12 cellular contexts compared by ENCODE assay signal in genomic region chr5:154849261-154849660, GRCh38. TPM values are rescaled to one million over a fixed set of nuclear protein-coding genes. Genes with fewer than 3 reads are reported as not detected.
DNase-seq lines count a peak whose midpoint lies in the region; ATAC-seq, FAIRE-seq and TF ChIP-seq lines count a peak whose summit lies in the region.
"Had no signal": no experiment of that assay in that cellular context is flagged by ENCODE, and none has a peak within 500 bp of the region (broad histone marks: within the 10 kb centered on the region; RNA-seq: fewer than 3 reads in every experiment).

No MANE protein-coding gene starts in this region.

- H3K36me3 Mint-ChIP-seq in osteocyte (ENCODE audit: unreplicated experiment), result peaks cover 5% of the 10 kb centered on the region

- peaks cover 30% of the 10 kb centered on the region for H3K4me1 Mint-ChIP-seq in osteocyte (ENCODE audit: unreplicated experiment)

- no peaks in the 10 kb centered on the region for H4K20me1 ChIP-seq in mammary epithelial cell (ENCODE audit: insufficient read depth, low read length)

- H3K4me2 ChIP-seq in mammary epithelial cell (ENCODE audit: insufficient read depth, low read depth, low read length), result no peak overlapping the region

- intact Hi-C loops in breast epithelium (cut with DNase I; ENCODE audit: low total_unique reads), result no loop called here
- intact Hi-C loops in mammary epithelial cell (cut with micrococcal nuclease), result no loop called here

- WGBS in mammary epithelial cell (ENCODE audit: low coverage, missing lambda C conversion rate), result 79% methylated on average over 6 of the region's 6 CpGs
- 49 to 68% methylated on average over 6 of the region's 6 CpGs for WGBS in upper lobe of left lung, 2 donors

- TF ChIP-seq CTCF in breast epithelium (IDR thresholded peaks at IDR 0.05), result no peak
- no peak for TF ChIP-seq CTCF in mammary epithelial cell (conservative IDR thresholded peaks at IDR 0.05 in 1 of 2, IDR thresholded peaks at IDR 0.05 in 1 of 2; ENCODE audit: extremely low read depth in 1 of 2, insufficient read depth in 1 of 2, low read depth in 1 of 2, low read length in 2 of 2)
- no peak for TF ChIP-seq CTCF in osteocyte (IDR thresholded peaks at IDR 0.05)
- TF ChIP-seq CTCF in upper lobe of left lung (IDR thresholded peaks at IDR 0.05), result no peak

- CTCF ChIA-PET in mammary epithelial cell (lab: Charles Lee; ENCODE audit: low non-redundant PET), result no interaction called here

- H3K9me3 Mint-ChIP-seq in osteocyte (ENCODE audit: unreplicated experiment), result no peaks in the 10 kb centered on the region

- dilution Hi-C loops in mammary epithelial cell (cut with HindIII; ENCODE audit: low sequenced_read_pairs), result no loop called here

- no TSS peak for BruUV-seq in mammary epithelial cell (replicated peaks; lab: Mats Ljungman, UMichigan)

- no peak for FAIRE-seq in RCC 7860 (lab: Jason Lieb, UNC)

- H3K9ac ChIP-seq in mammary epithelial cell (ENCODE audit: insufficient read depth, low read length), result no peak overlapping the region

- H3K27me3 ChIP-seq in breast epithelium (no peaks in the 10 kb centered on the region), mammary epithelial cell (ENCODE audit: insufficient read depth, low read length) (no peaks in the 10 kb centered on the region), upper lobe of left lung (no peaks in the 10 kb centered on the region)
- H3K27me3 ChIP-seq: brain microvascular endothelial cell had no signal

- H3K4me3 Mint-ChIP-seq in osteocyte (ENCODE audit: unreplicated experiment), result peak overlapping the region; percentile 90

- no peaks in the 10 kb centered on the region for H3K27me3 Mint-ChIP-seq in osteocyte (ENCODE audit: unreplicated experiment)

- H3K27ac ChIP-seq in breast epithelium, result peak overlapping the region; percentile 85 to 86
- no peak overlapping the region for H3K27ac ChIP-seq in mammary epithelial cell (ENCODE audit: insufficient read depth, low read depth, low read length)
- peak overlapping the region in 2 of 4 donors; percentile 54 to 85 for H3K27ac ChIP-seq in upper lobe of left lung

- peak overlapping the region; percentile 62 to 66 (median 66) for H3K4me3 ChIP-seq in breast epithelium
- no peak overlapping the region for H3K4me3 ChIP-seq in mammary epithelial cell (replicated peaks in 1 of 3; ENCODE audit: insufficient read depth in 1 of 3, low read depth in 2 of 3, low read length in 3 of 3)
- H3K4me3 ChIP-seq in upper lobe of left lung, result peak overlapping the region in 3 of 4 donors; percentile 52 to 63 (median 60)

- no peak overlapping the region for H2AFZ ChIP-seq in mammary epithelial cell (ENCODE audit: low read depth, low read length)

- peak overlapping the region; percentile 88 for H3K27ac Mint-ChIP-seq in osteocyte (ENCODE audit: unreplicated experiment)

- TF ChIP-seq EP300 in upper lobe of left lung (IDR thresholded peaks at IDR 0.05), result no peak

- H3K4me1 ChIP-seq in breast epithelium (peaks cover 4% of the 10 kb centered on the region in 2 donors), mammary epithelial cell (ENCODE audit: insufficient read depth, low read length) (peaks cover 10% of the 10 kb centered on the region), upper lobe of left lung (peaks cover 23 to 53% (median 40%) of the 10 kb centered on the region in 4 donors)

- no peaks in the 10 kb centered on the region for H3K79me2 ChIP-seq in mammary epithelial cell (ENCODE audit: insufficient read depth, low read length)

- no peaks in the 10 kb centered on the region for H3K36me3 ChIP-seq in breast epithelium
- peaks cover 2% of the 10 kb centered on the region for H3K36me3 ChIP-seq in mammary epithelial cell (ENCODE audit: insufficient read depth, low read length)
- H3K36me3 ChIP-seq in upper lobe of left lung, result no peaks in the 10 kb centered on the region
- H3K36me3 ChIP-seq: brain microvascular endothelial cell had no signal

- TF ChIP-seq POLR2A in breast epithelium (IDR thresholded peaks at IDR 0.05), result no peak
- no peak for TF ChIP-seq POLR2A in upper lobe of left lung (IDR thresholded peaks at IDR 0.05)

- H3K9me3 ChIP-seq in breast epithelium, result no peaks in the 10 kb centered on the region
- no peaks in the 10 kb centered on the region for H3K9me3 ChIP-seq in mammary epithelial cell (replicated peaks; ENCODE audit: insufficient read depth, low read length)
- no peaks in the 10 kb centered on the region for H3K9me3 ChIP-seq in upper lobe of left lung

- DNase-seq in breast epithelium (ENCODE audit: low spot score in 2 of 2) (no peak), mammary epithelial cell (no peak), globus pallidus (ENCODE audit: low spot score) (peak; percentile 56), osteocyte (ENCODE audit: extremely low spot score, unreplicated experiment) (no peak), upper lobe of left lung (no peak), occipital lobe (lab: John Stamatoyannopoulos, UW) (no peak), RCC 7860 (ENCODE audit: low spot score) (no peak)
- DNase-seq: 8988T; brain microvascular endothelial cell; stimulated activated CD4-positive, alpha-beta T cell treated with anti-CD3 and anti-CD28 coated beads, Interleukin-12 subunit alpha, Interleukin-12 subunit beta, amount 100 ng/mL, for 4 hours; stimulated activated CD8-positive, alpha-beta memory T cell treated with anti-CD3 and anti-CD28 coated beads, Interleukin-4, amount 100 ng/mL, for 48 hours had no signal

- ATAC-seq in upper lobe of left lung (ENCODE audit: low FRiP score in 2 of 2), result no peak
- ATAC-seq in HG03571 (IDR thresholded peaks at IDR 0.05; ENCODE audit: unreplicated experiment), result no peak

- in situ Hi-C loops in mammary epithelial cell (cut with MboI; ENCODE audit: low sequenced_read_pairs in 2 of 2), result no loop called here

RNA-seq across cellular contexts. Expression of gene FAXDC2, which starts 1.1 kb away (rescaled TPM):
- total RNA-seq in breast epithelium (100 to 1,000 TPM in 1 of 3 donors, 10 to 100 TPM in 2; 43.9 to 117 (median 52.5) TPM), mammary epithelial cell (1 to 10 TPM in 1 of 2 donors, under 1 TPM in 1; 0.64 to 2.5 TPM), osteocyte (23.7 and 25.7 TPM in 2 replicates), upper lobe of left lung (100 to 1,000 TPM in 1 of 6 donors, 10 to 100 TPM in 5; 41.7 to 147 (median 60.2) TPM), occipital lobe (7.2 TPM)
- polyA plus RNA-seq in mammary epithelial cell, result 1.4 TPM
- polyA minus RNA-seq in mammary epithelial cell, result not detected

RNA-seq across cellular contexts. Expression of gene CNOT8, which starts 9.2 kb away (rescaled TPM):
- total RNA-seq in breast epithelium, result 100 to 1,000 TPM in 1 of 3 donors, 10 to 100 TPM in 2; 78.7 to 180 (median 84.7) TPM
- total RNA-seq in mammary epithelial cell, result 10 to 100 TPM; 32.3 to 39.0 TPM
- 35.6 TPM for polyA plus RNA-seq in mammary epithelial cell
- polyA minus RNA-seq in mammary epithelial cell, result 28.7 TPM
- total RNA-seq in osteocyte, result 49.2 and 61.1 TPM in 2 replicates
- total RNA-seq in upper lobe of left lung, result 100 to 1,000 TPM in 1 of 6 donors, 10 to 100 TPM in 5; 54.5 to 189 (median 87.6) TPM
- total RNA-seq in occipital lobe, result 139 TPM

Comparison
In these comparisons a context has a peak if more than half of its experiments do, and no peak if none do; other contexts are left out.
1. H3K4me3 ChIP-seq: peak in breast epithelium (3 of 3) and upper lobe of left lung (3 of 4); none in mammary epithelial cell (0 of 3).